Comparison of ENCODE assay signal across 16 cellular contexts in genomic region chr2:12076810-12077209, GRCh38.
DNase-seq lines count a peak whose midpoint lies in the region; ATAC-seq and TF ChIP-seq lines count a peak whose summit lies in the region.
"Had no signal": no experiment of that assay in that cellular context is flagged by ENCODE, and none has a peak within 500 bp of the region (broad histone marks: within the 10 kb centered on the region; RNA-seq: fewer than 3 reads in every experiment).

No MANE protein-coding gene starts in this region.

- no peaks in the 10 kb centered on the region for H3K9me2 ChIP-seq in SK-N-SH

- TF ChIP-seq CTCF in SK-N-SH (IDR thresholded peaks at IDR 0.05) (no peak), GM10266 (IDR thresholded peaks at IDR 0.05; ENCODE audit: control insufficient read depth, insufficient read depth, low read depth, missing control alignments) (no peak)

- H3K9ac ChIP-seq in SK-N-SH, result no peak overlapping the region

- ATAC-seq in GM18873 (IDR thresholded peaks at IDR 0.05; ENCODE audit: low FRiP score, unreplicated experiment) (no peak), left lobe of liver (no peak)
- ATAC-seq: foreskin keratinocyte, HCT116, sciatic nerve had no signal

- no peaks in the 10 kb centered on the region for H3F3A ChIP-seq in SK-N-SH (replicated peaks; ENCODE audit: insufficient read depth)

- no peak overlapping the region for H3K4me3 ChIP-seq in SK-N-SH (ENCODE audit: low read depth in 2 of 2, low read length in 1 of 2)
- H3K4me3 ChIP-seq: cardiac muscle cell had no signal

- no peaks in the 10 kb centered on the region for H3K36me3 ChIP-seq in SK-N-SH (replicated peaks in 1 of 2; ENCODE audit: control insufficient read depth in 1 of 2, insufficient read depth in 2 of 2, low read length in 1 of 2)
- H3K36me3 ChIP-seq: cardiac muscle cell had no signal

- no peaks in the 10 kb centered on the region for H4K20me1 ChIP-seq in SK-N-SH (ENCODE audit: insufficient read depth)

- TF ChIP-seq RAD21 in Ishikawa (IDR thresholded peaks at IDR 0.05; ENCODE audit: low read depth), result no peak
- TF ChIP-seq RAD21 in SK-N-SH (IDR thresholded peaks at IDR 0.05; ENCODE audit: low read length), result no peak

- TF ChIP-seq EP300 in Ishikawa (IDR thresholded peaks at IDR 0.05; ENCODE audit: borderline replicate concordance) (no peak), SK-N-SH (IDR thresholded peaks at IDR 0.05; ENCODE audit: borderline replicate concordance in 1 of 2, low read depth in 1 of 2, low read length in 1 of 2) (peak; percentile 55 to 63; a peak in 3 of 4 replicates)

- CTCF ChIA-PET in SK-N-SH (lab: Yijun Ruan, JAX), result interaction anchor here (1.7 kb wide), 1 partner anchor 247 kb away, joined by 3 read pairs; no protein-coding TSS in a partner anchor

- no peak overlapping the region for H2AFZ ChIP-seq in SK-N-SH (ENCODE audit: low read depth)

- no peaks in the 10 kb centered on the region for H3K79me2 ChIP-seq in SK-N-SH (ENCODE audit: insufficient read depth)

- peak; percentile 17 for DNase-seq in activated CD4-positive, alpha-beta T cell treated with anti-CD3 and anti-CD28 coated beads for 48 hours
- no peak for DNase-seq in activated CD4-positive, alpha-beta T cell treated with anti-CD3 and anti-CD28 coated beads, Interleukin-2, amount 50 U/mL, for 1 hour
- peak; percentile 51 for DNase-seq in SK-N-SH
- peak; percentile 34 for DNase-seq in stimulated activated CD8-positive, alpha-beta memory T cell treated with anti-CD3 and anti-CD28 coated beads, Interleukin-4, amount 100 ng/mL, for 48 hours
- no peak for DNase-seq in GM10266 (ENCODE audit: extremely low spot score)
- no peak for DNase-seq in left lobe of liver (ENCODE audit: low spot score)
- DNase-seq: activated CD4-positive, alpha-beta T cell treated with anti-CD3 and anti-CD28 coated beads for 4 hours; mesenchymal stem cell; stimulated activated naive CD4-positive, alpha-beta T cell had no signal

- no peaks in the 10 kb centered on the region for H3K27me3 ChIP-seq in SK-N-SH (ENCODE audit: insufficient read depth)
- H3K27me3 ChIP-seq: cardiac muscle cell had no signal

- H3K27ac ChIP-seq in SK-N-SH (ENCODE audit: low read depth in 2 of 2, low read length in 1 of 2), result no peak overlapping the region
- H3K27ac ChIP-seq: cardiac muscle cell, foreskin keratinocyte, RWPE1 had no signal

- POLR2A ChIA-PET in SK-N-SH (lab: Yijun Ruan, JAX), result no interaction called here

- no peaks in the 10 kb centered on the region for H3K9me3 ChIP-seq in SK-N-SH

- WGBS in SK-N-SH (ENCODE audit: low lambda C conversion rate), result 15% methylated on average over 5 of the region's 5 CpGs

- no peak overlapping the region for H3K4me2 ChIP-seq in SK-N-SH

- H3K4me1 ChIP-seq in SK-N-SH (ENCODE audit: control insufficient read depth in 1 of 2, insufficient read depth in 2 of 2, low read depth in 1 of 2, low read length in 1 of 2), result peaks cover 0 to 21% of the 10 kb centered on the region in 2 experiments
- H3K4me1 ChIP-seq: foreskin keratinocyte had no signal

TF ChIP-seq in Ishikawa, 13 proteins besides CTCF, POLR2A, EP300 and RAD21:
- TF ChIP-seq USF1 (IDR thresholded peaks at IDR 0.05), result no peak
- TF ChIP-seq NFIC (IDR thresholded peaks at IDR 0.05), result 0 out of 2 replicates have a peak, but pooled peaks have one; percentile 18
TF ChIP-seq in Ishikawa: peak in this region for 1.

TF ChIP-seq in SK-N-SH, 30 proteins besides CTCF, POLR2A, EP300 and RAD21:
- TF ChIP-seq NFIC (IDR thresholded peaks at IDR 0.05; ENCODE audit: borderline replicate concordance) (peak; percentile 96), MAX (IDR thresholded peaks at IDR 0.05; ENCODE audit: low read depth) (peak; percentile 32; the same call in 1 of the 2 replicates), PBX3 (IDR thresholded peaks at IDR 0.05) (peak; percentile 95), ELF1 (IDR thresholded peaks at IDR 0.05) (no peak), TEAD4 (IDR thresholded peaks at IDR 0.05; ENCODE audit: borderline replicate concordance, insufficient read depth) (peak; percentile 68; the same call in 1 of the 2 replicates), MXI1 (IDR thresholded peaks at IDR 0.05; ENCODE audit: low read depth, low read length) (no peak), TCF12 (IDR thresholded peaks at IDR 0.05) (peak; percentile 84), POLR2AphosphoS5 (IDR thresholded peaks at IDR 0.05; ENCODE audit: low read depth, low read length) (peak; percentile 63; the same call in 1 of the 2 replicates), FOSL2 (IDR thresholded peaks at IDR 0.05; ENCODE audit: borderline replicate concordance, low read depth) (peak; percentile 10; the same call in 1 of the 2 replicates), JUND (IDR thresholded peaks at IDR 0.05) (peak; percentile 57), USF1 (IDR thresholded peaks at IDR 0.05; ENCODE audit: borderline replicate concordance, low read depth) (peak; percentile 67; the same call in 1 of the 2 replicates)

Comparison
In these comparisons a context has a peak if more than half of its experiments do, and no peak if none do; other contexts are left out.
1. DNase-seq: peak in activated CD4-positive, alpha-beta T cell treated with anti-CD3 and anti-CD28 coated beads for 48 hours (single experiment), SK-N-SH (single experiment) and stimulated activated CD8-positive, alpha-beta memory T cell treated with anti-CD3 and anti-CD28 coated beads, Interleukin-4, amount 100 ng/mL, for 48 hours (single experiment); none in activated CD4-positive, alpha-beta T cell treated with anti-CD3 and anti-CD28 coated beads, Interleukin-2, amount 50 U/mL, for 1 hour (single experiment), GM10266 (single experiment) and left lobe of liver (single experiment).